Comparison of ENCODE assay signal across 8 cellular contexts in the genomic region with DNA sequence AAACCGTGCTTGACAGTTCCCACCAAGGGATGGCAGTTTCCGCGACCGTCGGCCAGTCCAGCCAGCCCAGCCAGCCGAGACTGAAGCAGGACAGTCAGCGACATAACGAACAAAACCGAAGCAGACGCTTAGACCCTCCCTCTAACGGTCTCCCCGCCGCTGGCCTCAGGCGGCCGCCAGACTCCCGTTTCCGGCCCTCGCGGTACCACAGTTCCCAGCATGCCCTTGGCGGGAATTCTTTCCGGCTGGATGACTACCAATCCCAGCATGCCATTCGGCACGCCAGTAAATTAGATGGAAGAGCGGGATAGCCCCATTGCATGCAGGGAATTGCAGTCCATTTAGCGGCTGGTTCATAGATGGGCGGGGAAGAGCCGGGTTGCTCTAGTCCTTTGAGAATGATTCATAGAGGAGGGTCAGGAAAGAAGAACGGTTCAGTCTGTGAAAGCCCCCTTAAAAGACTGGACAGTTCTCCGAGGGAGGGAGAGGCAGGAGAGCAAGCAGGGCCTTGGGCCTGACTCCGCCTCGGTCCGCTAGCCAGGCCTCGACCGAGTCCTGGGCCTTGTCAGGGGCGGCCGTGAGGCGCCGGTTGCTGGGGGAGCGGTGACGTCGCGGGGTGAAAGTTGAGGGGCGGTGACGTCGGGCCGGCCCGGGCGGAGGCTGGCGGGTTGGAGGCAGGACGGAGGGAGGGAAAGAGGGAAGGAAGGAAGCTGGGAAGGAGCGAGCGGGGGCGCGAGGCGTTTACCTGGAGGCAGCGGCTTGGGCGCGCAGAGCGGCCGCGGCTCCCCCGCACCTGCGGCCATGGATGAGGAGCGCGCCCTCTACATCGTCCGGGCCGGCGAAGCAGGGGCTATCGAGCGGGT. TPM values are rescaled to one million over a fixed set of nuclear protein-coding genes. Genes with fewer than 3 reads are reported as not detected.
DNase-seq lines count a peak whose midpoint lies in the region; ATAC-seq and TF ChIP-seq lines count a peak whose summit lies in the region.

A gene with protein sequence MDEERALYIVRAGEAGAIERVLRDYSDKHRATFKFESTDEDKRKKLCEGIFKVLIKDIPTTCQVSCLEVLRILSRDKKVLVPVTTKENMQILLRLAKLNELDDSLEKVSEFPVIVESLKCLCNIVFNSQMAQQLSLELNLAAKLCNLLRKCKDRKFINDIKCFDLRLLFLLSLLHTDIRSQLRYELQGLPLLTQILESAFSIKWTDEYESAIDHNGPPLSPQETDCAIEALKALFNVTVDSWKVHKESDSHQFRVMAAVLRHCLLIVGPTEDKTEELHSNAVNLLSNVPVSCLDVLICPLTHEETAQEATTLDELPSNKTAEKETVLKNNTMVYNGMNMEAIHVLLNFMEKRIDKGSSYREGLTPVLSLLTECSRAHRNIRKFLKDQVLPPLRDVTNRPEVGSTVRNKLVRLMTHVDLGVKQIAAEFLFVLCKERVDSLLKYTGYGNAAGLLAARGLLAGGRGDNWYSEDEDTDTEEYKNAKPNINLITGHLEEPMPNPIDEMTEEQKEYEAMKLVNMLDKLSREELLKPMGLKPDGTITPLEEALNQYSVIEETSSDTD (plus strand): TSS at position 738 of the 863 bp plus-strand sequence. CDS start 64 bp downstream, at position 802.

- H3K4me1 ChIP-seq in ascending aorta (peaks cover 0 to 27% of the 10 kb centered on the region in 2 donors), right cardiac atrium (ENCODE audit: control insufficient read depth, insufficient read depth, low read length) (peaks cover 3% of the 10 kb centered on the region), vagina (peaks cover 14% of the 10 kb centered on the region)

- H3K27me3 ChIP-seq in ascending aorta (no peaks in the 10 kb centered on the region), right cardiac atrium (ENCODE audit: control insufficient read depth, insufficient read depth) (no peaks in the 10 kb centered on the region), vagina (no peaks in the 10 kb centered on the region)

- H3K4me3 ChIP-seq in ascending aorta (peak within 1 kb of the TSS; percentile 68 to 72), right cardiac atrium (ENCODE audit: low read length) (peak within 1 kb of the TSS; percentile 79), vagina (peak within 1 kb of the TSS; percentile 71 to 90)

- ATAC-seq in HG02884 (IDR thresholded peaks at IDR 0.05; ENCODE audit: unreplicated experiment) (peak; percentile 81), right cardiac atrium (peak; percentile 98)

- in situ Hi-C loops in GM13977 (cut with MboI; ENCODE audit: low pct_unique_long_range_greater_than_20kb, low sequenced_read_pairs, unreplicated experiment), result no loop called here

- DNase-seq in GM13977 (ENCODE audit: low spot score) (peak; percentile 90), NCI-H1694 treated with DMSO at 0.1 percent for 48 hours (lab: John Stamatoyannopoulos, UW) (peak; percentile 96), ascending aorta (ENCODE audit: low spot score in 2 of 2) (peak; percentile 83 to 98), right cardiac atrium (peak; percentile 96 to 98 (median 97)), putamen (ENCODE audit: low spot score) (peak; percentile 99), vagina (ENCODE audit: extremely low spot score in 2 of 2) (peak in 1 of 2 donors; percentile 98)

- H3K27ac ChIP-seq in ascending aorta, result peak within 1 kb of the TSS; percentile 95 to 98
- peak within 1 kb of the TSS; percentile 98 for H3K27ac ChIP-seq in right cardiac atrium (ENCODE audit: low read length)
- peak within 1 kb of the TSS; percentile 90 for H3K27ac ChIP-seq in vagina

- TF ChIP-seq CTCF in GM13977 (IDR thresholded peaks at IDR 0.05; ENCODE audit: extremely low read depth, insufficient read depth, missing control alignments) (no peak), ascending aorta (IDR thresholded peaks at IDR 0.05) (no peak), vagina (IDR thresholded peaks at IDR 0.05) (no peak)

- under 1% methylated on average over 71 of the region's 71 CpGs for WGBS in right cardiac atrium

- TF ChIP-seq POLR2A in vagina (IDR thresholded peaks at IDR 0.05), result peak in 1 of 2 donors; percentile 59

- H3K36me3 ChIP-seq in ascending aorta (no peaks in the 10 kb centered on the region), vagina (no peaks in the 10 kb centered on the region)

- H3K9me3 ChIP-seq in ascending aorta (no peaks in the 10 kb centered on the region), right cardiac atrium (ENCODE audit: control insufficient read depth, low read length) (no peaks in the 10 kb centered on the region), vagina (no peaks in the 10 kb centered on the region)

- intact Hi-C loops in T-helper 2 cell treated with Interferon-gamma antibody and Interleukin-4, amounts not matched to agents 100 ng/mL and 5 ng/mL, for 36 hours (cut with micrococcal nuclease), result loop anchor here (1.0 to 5.0 kb wide), 6 partner anchors 141 to 1537 kb away; a partner anchor contains a TSS
- intact Hi-C loops in ascending aorta (cut with DNase I) (loop anchor here (1.0 to 5.0 kb wide), 3 partner anchors 182 to 417 kb away; a partner anchor contains a TSS), right cardiac atrium (cut with DNase I) (no loop called here), vagina (cut with DNase I) (no loop called here)

RNA-seq across cellular contexts. Expression of the gene that starts here (rescaled TPM):
- total RNA-seq in T-helper 2 cell treated with Interferon-gamma antibody and Interleukin-4, amounts not matched to agents 100 ng/mL and 5 ng/mL, for 36 hours, result 14.0 and 14.3 TPM in 2 replicates
- total RNA-seq in ascending aorta (19.1 TPM), right cardiac atrium (10 to 100 TPM; 16.5 to 24.2 (median 21.8) TPM), vagina (11.8 TPM)
- polyA plus RNA-seq in right cardiac atrium, result 9.0 TPM

Comparison
In these comparisons a context has a peak if more than half of its experiments do, and no peak if none do; other contexts are left out.
1. intact Hi-C loops: an anchor here in T-helper 2 cell treated with Interferon-gamma antibody and Interleukin-4, amounts not matched to agents 100 ng/mL and 5 ng/mL, for 36 hours (1.0 to 5.0 kb wide) and ascending aorta (1.0 to 5.0 kb wide); none called in right cardiac atrium and vagina.